Comparison of ENCODE assay signal across 11 cellular contexts in the genomic region with DNA sequence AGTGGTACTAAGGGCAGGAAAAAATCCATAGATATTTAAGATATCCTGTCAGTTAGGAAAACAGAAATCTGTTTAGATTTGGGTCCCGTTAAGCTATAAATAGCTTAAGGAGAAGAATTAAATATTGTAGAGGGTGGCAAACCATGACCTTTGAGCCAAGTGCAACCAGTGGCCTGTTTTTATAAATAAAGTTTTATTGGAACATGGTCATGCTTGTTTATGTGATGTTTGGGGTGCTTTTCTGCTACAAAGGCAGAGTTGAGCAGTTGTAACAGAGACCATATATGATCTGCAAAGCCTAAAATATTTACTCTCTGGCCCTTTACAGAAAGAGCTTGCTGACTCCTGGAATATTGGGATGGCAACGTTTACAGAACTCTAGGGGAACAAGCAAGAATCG.
"Had no signal": no experiment of that assay in that cellular context is flagged by ENCODE, and none has a peak within 500 bp of the region (broad histone marks: within the 10 kb centered on the region; RNA-seq: fewer than 3 reads in every experiment).

No MANE protein-coding gene starts in this region.

- H3K4me3 ChIP-seq: GM23248, GM23338, HAP-1 had no signal

- H3K27ac Mint-ChIP-seq: GM23338, H9, HFFc6 had no signal

- H3K9me3 ChIP-seq: HAP-1 had no signal

- H3K27ac ChIP-seq: GM23248 had no signal

- H2AFZ ChIP-seq: GM23248, GM23338 had no signal

- ATAC-seq: GM23338, HCT116 had no signal

- DNase-seq: GM23248, GOT3, H7, H9, HCEC 1CT, HFFc6 had no signal

- FAIRE-seq: H1, H54 had no signal

- H3K4me2 ChIP-seq: GM23338 had no signal

- H3K36me3 ChIP-seq: HAP-1 had no signal

- H3K9ac ChIP-seq: GM23248 had no signal

- H3K4me3 Mint-ChIP-seq: GM23338, HFFc6 had no signal

- H3K9me3 Mint-ChIP-seq: HFFc6 had no signal
